8 cellular contexts compared by ENCODE assay signal in the genomic region with DNA sequence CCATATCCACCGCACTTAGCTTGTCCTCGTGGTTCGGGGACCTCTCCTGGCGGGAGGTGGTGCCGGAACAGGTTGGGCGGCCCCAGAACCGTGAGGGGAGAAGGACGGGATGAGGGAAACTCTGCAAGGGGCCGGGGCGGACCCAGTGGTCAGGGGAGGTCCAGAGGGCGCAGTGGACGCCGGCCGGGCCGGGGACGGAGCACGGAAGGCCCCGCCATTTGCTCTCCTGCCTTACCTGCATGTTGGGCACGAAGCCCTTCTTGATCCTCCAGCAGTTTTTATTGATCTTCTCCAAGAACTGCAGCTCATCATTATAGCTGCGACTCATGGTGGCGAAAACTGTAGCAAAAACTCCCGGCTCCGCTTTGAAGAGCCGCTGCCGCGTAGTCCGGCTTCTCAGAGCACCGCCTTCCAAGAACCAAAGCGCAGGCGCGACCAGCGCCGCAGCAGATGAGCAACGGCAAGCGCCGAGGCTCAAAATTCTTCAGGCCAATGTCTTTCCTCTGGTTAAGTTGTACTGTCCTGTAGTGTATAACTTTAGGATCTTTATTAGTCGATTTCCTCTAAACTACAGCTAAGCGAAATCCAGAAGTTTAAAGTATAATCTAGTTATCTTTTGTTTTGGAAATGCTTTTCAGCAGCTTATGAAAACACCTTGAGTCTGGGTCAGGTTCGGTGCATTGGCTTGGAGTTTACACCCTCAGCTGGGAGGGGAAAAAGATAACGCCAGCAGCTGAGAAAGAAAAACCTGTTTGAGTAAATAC. TPM values are rescaled to one million over a fixed set of nuclear protein-coding genes. Genes with fewer than 3 reads are reported as not detected.
DNase-seq lines count a peak whose midpoint lies in the region; ATAC-seq and TF ChIP-seq lines count a peak whose summit lies in the region.

A gene (minus strand): TSS at position 419 of the 764 bp plus-strand sequence. CDS start 91 bp downstream, at position 328.

- no peaks in the 10 kb centered on the region for H3K9me3 ChIP-seq in BE2C

- H3K27me3 ChIP-seq in BE2C = no peaks in the 10 kb centered on the region

- TF ChIP-seq CTCF in BE2C (IDR thresholded peaks at IDR 0.05; ENCODE audit: low read depth, low read length) (no peak), epithelial cell of esophagus (IDR thresholded peaks at IDR 0.05; ENCODE audit: insufficient read depth, low read depth, low read length, missing control alignments) (no peak)

- H3K36me3 ChIP-seq in BE2C = peaks cover 17% of the 10 kb centered on the region

- peak; percentile 71 for ATAC-seq in GM19324 (IDR thresholded peaks at IDR 0.05; ENCODE audit: low FRiP score, unreplicated experiment)

- peak within 1 kb of the TSS; percentile 99 for H3K4me3 ChIP-seq in BE2C (ENCODE audit: low read depth, low read length)
- H3K4me3 ChIP-seq in epithelial cell of esophagus (ENCODE audit: low read length) = peak within 1 kb of the TSS; percentile 97

- no peaks in the 10 kb centered on the region for H3K4me1 ChIP-seq in BE2C

- peak; percentile 91 for DNase-seq in BE2C
- DNase-seq in HuH-7.5 (ENCODE audit: low spot score) = peak; percentile 61
- DNase-seq in OCI-M2 (lab: John Stamatoyannopoulos, UW; ENCODE audit: unreplicated experiment) = peak; percentile 75
- peak; percentile 88 for DNase-seq in activated T-cell treated with anti-CD3 and anti-CD28 coated beads for 48 hours (ENCODE audit: low read depth)
- DNase-seq in epithelial cell of esophagus (ENCODE audit: low read depth) = peak; percentile 95
- DNase-seq in midbrain (lab: John Stamatoyannopoulos, UW) = peak; percentile 94
- peak; percentile 82 to 85 for DNase-seq in stimulated activated CD8-positive, alpha-beta memory T cell treated with anti-CD3 and anti-CD28 coated beads, Interleukin-15, amount 100 ng/mL, for 4 hours (ENCODE audit: low read depth in 2 of 2)

RNA-seq across cellular contexts. Expression of the gene that starts here (rescaled TPM):
- 102 TPM for polyA plus RNA-seq in BE2C (2012; ENCODE audit: insufficient read depth, insufficient read length, low read depth)

Comparison
In these comparisons a context has a peak if more than half of its experiments do, and no peak if none do; other contexts are left out.
1. Peak in every context shown above with its lines: DNase-seq, ATAC-seq and H3K4me3 ChIP-seq.